Comparison of ENCODE assay signal across 12 cellular contexts in the genomic region with DNA sequence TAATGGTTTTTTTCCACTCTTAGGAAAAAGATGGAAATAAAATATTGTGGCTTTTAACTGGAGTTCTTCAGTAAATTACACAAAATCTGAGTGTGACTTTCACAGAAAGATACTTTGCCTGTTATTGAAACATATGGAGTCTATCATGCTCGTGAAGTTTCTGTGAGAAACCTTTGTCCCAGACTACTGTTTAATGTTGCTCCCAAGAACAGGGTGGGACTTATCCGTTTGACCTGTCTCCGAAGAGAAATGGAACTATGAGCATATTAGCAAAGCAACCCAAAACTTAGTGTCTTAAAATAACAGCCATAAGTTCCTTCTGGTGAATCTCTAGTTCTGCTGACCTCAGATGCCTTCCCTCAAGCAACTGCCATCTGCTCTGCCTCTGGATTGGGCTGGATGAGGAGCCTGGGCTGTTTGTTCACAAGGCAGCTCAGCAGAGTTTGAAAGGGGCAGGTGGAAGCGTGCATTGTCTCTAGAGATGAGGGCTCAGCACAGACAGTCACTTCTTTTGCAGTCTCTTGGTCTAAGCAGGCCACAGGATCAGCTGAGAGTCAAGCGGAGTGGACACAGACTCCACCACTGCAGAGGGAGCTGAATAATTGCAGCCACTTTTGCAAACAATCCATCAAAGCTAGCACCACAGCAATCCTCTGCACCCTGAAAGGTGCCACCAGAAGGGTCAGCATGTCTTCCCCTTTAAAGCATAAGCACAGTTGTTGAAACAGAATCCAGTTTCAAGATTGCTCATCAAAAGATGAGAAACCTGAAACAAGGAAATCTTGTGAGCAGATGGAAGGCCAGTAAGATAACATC.
DNase-seq lines count a peak whose midpoint lies in the region; ATAC-seq, FAIRE-seq and TF ChIP-seq lines count a peak whose summit lies in the region.
"Had no signal": no experiment of that assay in that cellular context is flagged by ENCODE, and none has a peak within 500 bp of the region (broad histone marks: within the 10 kb centered on the region; RNA-seq: fewer than 3 reads in every experiment).

No MANE protein-coding gene starts in this region.

- TF ChIP-seq CTCF in GM10248 (IDR thresholded peaks at IDR 0.05; ENCODE audit: control extremely low read depth, extremely low read depth, low read depth, missing control alignments) = no peak

- ATAC-seq in GM19468 (IDR thresholded peaks at IDR 0.05; ENCODE audit: extremely low read depth, unreplicated experiment) (peak; percentile 34), HG03342 (IDR thresholded peaks at IDR 0.05; ENCODE audit: unreplicated experiment) (peak; percentile 62)

- FAIRE-seq in urothelium cell line (lab: Jason Lieb, UNC) = no peak
- FAIRE-seq: RCC 7860 had no signal

- peak; percentile 28 for DNase-seq in GM10248 (ENCODE audit: extremely low spot score)
- DNase-seq in SHP77 (lab: John Stamatoyannopoulos, UW) = peak; percentile 71 to 73
- DNase-seq in urothelium cell line (ENCODE audit: low spot score) = no peak
- DNase-seq in NCI-H1092 treated with DMSO at 0.1 percent for 48 hours (lab: John Stamatoyannopoulos, UW) = no peak
- DNase-seq in DMS79 treated with DMSO at 0.1 percent for 48 hours (lab: John Stamatoyannopoulos, UW) = no peak
- no peak for DNase-seq in KG1 (lab: John Stamatoyannopoulos, UW)
- DNase-seq: activated CD8-positive, alpha-beta memory T cell treated with anti-CD3 and anti-CD28 coated beads, Interleukin-2, amount 50 U/mL, for 4 hours; DMS79; sigmoid colon had no signal

- POLR2A ChIA-PET in GM10248 (lab: Yijun Ruan, JAX) = no interaction called here

- CTCF ChIA-PET in GM10248 (lab: Yijun Ruan, JAX) = interaction anchor here (1.4 kb wide), 1 partner anchor 10 kb away, joined by 4 read pairs; no protein-coding TSS in a partner anchor

Comparison
In these comparisons a context has a peak if more than half of its experiments do, and no peak if none do; other contexts are left out.
1. DNase-seq: peak in GM10248 (single experiment) and SHP77 (2 of 2); none in urothelium cell line (single experiment), NCI-H1092 treated with DMSO at 0.1 percent for 48 hours (single experiment), DMS79 treated with DMSO at 0.1 percent for 48 hours (single experiment) and KG1 (single experiment).